In the genomic region with DNA sequence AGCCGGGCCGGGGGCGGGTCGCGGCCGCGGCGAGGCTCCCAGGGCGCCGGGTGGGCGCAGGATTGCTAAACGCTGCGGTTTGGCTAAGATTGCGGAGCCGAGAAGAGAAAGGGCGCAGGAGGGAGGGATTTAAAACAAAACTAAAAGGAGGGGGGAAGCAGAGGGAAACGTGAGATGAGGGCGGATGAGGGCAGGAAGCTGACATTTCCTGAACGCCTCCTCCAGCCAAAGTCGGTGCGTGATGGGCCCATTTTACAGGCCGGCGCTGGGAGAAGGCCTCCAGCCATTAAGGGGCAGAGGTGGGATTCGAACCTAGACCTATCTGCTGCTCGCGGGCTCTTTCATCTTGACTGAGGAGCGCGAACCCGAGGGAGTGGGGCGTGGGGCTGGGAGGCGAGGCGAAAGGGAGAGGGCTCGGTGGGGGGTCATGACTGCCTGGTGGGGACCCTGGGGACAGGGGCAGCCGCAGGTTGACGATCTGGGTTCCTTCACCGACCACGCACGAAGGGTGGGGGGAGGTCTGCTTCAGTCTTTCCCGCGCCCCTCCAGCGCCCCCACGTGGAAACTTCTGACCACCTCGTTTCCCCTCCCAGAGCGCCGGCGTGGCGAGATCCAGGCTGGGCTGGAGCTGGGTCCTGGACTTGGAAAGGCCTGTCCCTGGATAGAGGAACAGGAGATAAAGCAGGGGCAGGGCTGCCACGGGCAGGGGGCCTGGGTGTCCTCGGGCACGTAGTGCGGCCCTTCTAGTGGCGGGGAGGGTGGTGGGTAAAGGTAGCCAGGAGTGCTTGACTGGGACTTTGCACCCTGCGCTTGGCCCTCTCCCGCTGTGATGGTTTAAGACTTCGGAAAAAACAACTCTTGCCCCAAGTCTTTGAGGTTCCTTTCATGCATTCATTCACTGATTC, we compare ENCODE assay signal across 9 cellular contexts. TPM values are rescaled to one million over a fixed set of nuclear protein-coding genes. Genes with fewer than 3 reads are reported as not detected.
DNase-seq lines count a peak whose midpoint lies in the region; ATAC-seq, FAIRE-seq and TF ChIP-seq lines count a peak whose summit lies in the region.
"Had no signal": no experiment of that assay in that cellular context is flagged by ENCODE, and none has a peak within 500 bp of the region (broad histone marks: within the 10 kb centered on the region; RNA-seq: fewer than 3 reads in every experiment).

No MANE protein-coding gene starts in this region.

- peak in 11 of 14 donors; percentile 5 to 52 (median 15) for DNase-seq in C1 segment of cervical spinal cord (lab: John Stamatoyannopoulos, UW)
- DNase-seq in HTR-8/SVneo (ENCODE audit: insufficient read length, low spot score), result peak; percentile 64
- peak; percentile 35 for DNase-seq in SW480 (ENCODE audit: low spot score)
- peak; percentile 32 for DNase-seq in activated naive CD8-positive, alpha-beta T cell treated with anti-CD3 and anti-CD28 coated beads, Interleukin-2, amount 50 U/mL, for 16 hours (ENCODE audit: low read depth, low spot score)
- peak; percentile 71 for DNase-seq in right atrium auricular region (ENCODE audit: low spot score)
- peak; percentile 18 for DNase-seq in putamen (ENCODE audit: low spot score)
- DNase-seq in ureter (ENCODE audit: low spot score), result peak; percentile 74

- peak overlapping the region; percentile 53 to 64 for H3K4me3 ChIP-seq in right atrium auricular region

- peak overlapping the region; percentile 35 to 49 for H3K27ac ChIP-seq in right atrium auricular region

- H3K36me3 ChIP-seq in right atrium auricular region, result no peaks in the 10 kb centered on the region

- no peaks in the 10 kb centered on the region for H3K27me3 ChIP-seq in right atrium auricular region

- ATAC-seq in HG02642 (IDR thresholded peaks at IDR 0.05; ENCODE audit: poor library complexity, unreplicated experiment), result no peak

- peaks cover 0 to 23% of the 10 kb centered on the region in 2 donors for H3K4me1 ChIP-seq in right atrium auricular region

- peak; percentile 72 for FAIRE-seq in HTR-8/SVneo (lab: Jason Lieb, UNC)

- TF ChIP-seq CTCF in right atrium auricular region (IDR thresholded peaks at IDR 0.05), result peak; percentile 59 to 88

- H3K9me3 ChIP-seq in right atrium auricular region, result no peaks in the 10 kb centered on the region

RNA-seq across cellular contexts. Expression of a gene that starts 3.8 kb away (rescaled TPM):
- total RNA-seq in right atrium auricular region, result not detected
- total RNA-seq in ureter, result not detected
- total RNA-seq: T-helper 1 cell treated with Interleukin-12 subunit alpha and Interleukin-12 subunit beta and Interleukin-4 antibody, amounts not matched to agents 30 ng/mL and 1 ng/mL, for 36 hours had no signal

Comparison
In these comparisons a context has a peak if more than half of its experiments do, and no peak if none do; other contexts are left out.
1. DNase-seq: peak in every context shown above with its lines; median percentile 74 in ureter; 71 in right atrium auricular region; 64 in HTR-8/SVneo; 35 in SW480; 32 in activated naive CD8-positive, alpha-beta T cell treated with anti-CD3 and anti-CD28 coated beads, Interleukin-2, amount 50 U/mL, for 16 hours; 18 in putamen; 15 in C1 segment of cervical spinal cord.